ENCODE assay signal across 9 cellular contexts in genomic region chr3:192566706-192567290, GRCh38.
DNase-seq lines count a peak whose midpoint lies in the region; ATAC-seq and TF ChIP-seq lines count a peak whose summit lies in the region.
"Had no signal": no experiment of that assay in that cellular context is flagged by ENCODE, and none has a peak within 500 bp of the region (broad histone marks: within the 10 kb centered on the region; RNA-seq: fewer than 3 reads in every experiment).

No MANE protein-coding gene starts in this region.

- peak overlapping the region; percentile 15 to 18 for H3K4me3 ChIP-seq in right atrium auricular region
- no peak overlapping the region for H3K4me3 ChIP-seq in skeletal muscle cell (ENCODE audit: low read depth, low read length)
- H3K4me3 ChIP-seq: BLaER1 had no signal

- no peaks in the 10 kb centered on the region for H3K4me1 ChIP-seq in right atrium auricular region
- H3K4me1 ChIP-seq: BLaER1 had no signal

- no peaks in the 10 kb centered on the region for H3K36me3 ChIP-seq in right atrium auricular region
- H3K36me3 ChIP-seq: BLaER1 had no signal

- H3K9me3 ChIP-seq in right atrium auricular region, result no peaks in the 10 kb centered on the region
- H3K9me3 ChIP-seq: BLaER1 had no signal

- no peaks in the 10 kb centered on the region for H3K27me3 ChIP-seq in right atrium auricular region
- H3K27me3 ChIP-seq: BLaER1 had no signal

- peak; percentile 46 for DNase-seq in NK-92 treated with Interleukin-12 subunit alpha and Interleukin-12 subunit beta, amount 100 ng/mL, for 24 hours (lab: John Stamatoyannopoulos, UW)
- DNase-seq in NK-92 (lab: John Stamatoyannopoulos, UW; ENCODE audit: unreplicated experiment) (no peak), NCI-H1417 treated with DMSO at 0.1 percent for 48 hours (lab: John Stamatoyannopoulos, UW) (peak; percentile 48), SW480 (ENCODE audit: low spot score) (peak; percentile 83), amniotic epithelial cell (ENCODE audit: low read depth) (peak; percentile 84), right atrium auricular region (ENCODE audit: low spot score) (peak; percentile 81), skeletal muscle cell (ENCODE audit: low read depth) (peak; percentile 65)

- peak overlapping the region; percentile 6 to 94 for H3K27ac ChIP-seq in right atrium auricular region
- H3K27ac ChIP-seq: BLaER1 had no signal

- TF ChIP-seq CTCF in right atrium auricular region (IDR thresholded peaks at IDR 0.05), result peak; percentile 85 to 93

- ATAC-seq in HG02852 (IDR thresholded peaks at IDR 0.05; ENCODE audit: unreplicated experiment), result peak; percentile 80
